ENCODE assay signal across 9 cellular contexts in genomic region chr4:146095091-146095690, GRCh38.
DNase-seq lines count a peak whose midpoint lies in the region; ATAC-seq, FAIRE-seq and TF ChIP-seq lines count a peak whose summit lies in the region.
"Had no signal": no experiment of that assay in that cellular context is flagged by ENCODE, and none has a peak within 500 bp of the region (broad histone marks: within the 10 kb centered on the region; RNA-seq: fewer than 3 reads in every experiment).

No MANE protein-coding gene starts in this region.

- no peak overlapping the region for H3K4me3 ChIP-seq in GM12878
- H3K4me3 ChIP-seq in HepG2 (replicated peaks in 1 of 3; ENCODE audit: insufficient read depth in 1 of 3, low read depth in 2 of 3, low read length in 3 of 3), result no peak overlapping the region

- H3K9ac ChIP-seq in GM12878 (ENCODE audit: control insufficient read depth, insufficient read depth, low read length), result no peak overlapping the region
- no peak overlapping the region for H3K9ac ChIP-seq in HepG2 (ENCODE audit: insufficient read depth, low read depth, low read length)

- CTCF ChIA-PET in GM12878 (lab: Yijun Ruan, JAX), result interaction anchor here (0.6 to 3.5 kb wide), 66 partner anchors 9 to 1004 kb away, joined by 3 to 26 read pairs (median 5); partner anchors contain the start of gene ZNF827
- CTCF ChIA-PET in HepG2 (lab: Yijun Ruan, JAX; ENCODE audit: low intra/inter-chr PET ratio, low total read pairs), result interaction anchor here (1.2 to 1.6 kb wide), 2 partner anchors 821 to 1002 kb away, joined by 4 to 6 read pairs; no protein-coding TSS in a partner anchor

- TF ChIP-seq EP300 in GM12878 (IDR thresholded peaks at IDR 0.05; ENCODE audit: borderline replicate concordance in 1 of 2, control insufficient read depth in 1 of 2, low read depth in 2 of 2, low read length in 2 of 2), result no peak
- TF ChIP-seq EP300 in HepG2 (IDR thresholded peaks at IDR 0.05; ENCODE audit: low read depth in 2 of 2, low read length in 2 of 2), result no peak
- TF ChIP-seq EP300 in HepG2 (CRISPR knock-in tag; IDR thresholded peaks at IDR 0.05; ENCODE audit: borderline replicate concordance), result no peak

- H3K27me3 ChIP-seq in GM12878 (replicated peaks in 1 of 2; ENCODE audit: control insufficient read depth in 2 of 2, insufficient read depth in 2 of 2, low read length in 1 of 2), result no peaks in the 10 kb centered on the region
- 0 out of 5 replicates have a peak, but pooled peaks cover 0 to 2% of the 10 kb centered on the region in 2 experiments for H3K27me3 ChIP-seq in HepG2 (ENCODE audit: control insufficient read depth in 1 of 2, insufficient read depth in 2 of 2, low read length in 2 of 2)

- H3K9me3 ChIP-seq in GM12878 (replicated peaks; ENCODE audit: control insufficient read depth, insufficient read depth, low read length) (peaks cover 2% of the 10 kb centered on the region; the same call in 2 of the 3 replicates), HepG2 (ENCODE audit: low read length) (no peaks in the 10 kb centered on the region)

- RAD21 ChIA-PET in GM12878 (lab: Charles Lee; ENCODE audit: unreplicated experiment), result interaction anchor here (0.6 to 2.3 kb wide), 25 partner anchors 9 to 1002 kb away, joined by 3 to 9 read pairs (median 3); no protein-coding TSS in a partner anchor

- TF ChIP-seq RAD21 in GM12878 (IDR thresholded peaks at IDR 0.05; ENCODE audit: insufficient read depth, low read depth, low read length) (peak; percentile 73), HepG2 (CRISPR knock-in tag; IDR thresholded peaks at IDR 0.05) (no peak)

- WGBS in GM12878 (ENCODE audit: insufficient coverage, insufficient replicate concordance, low lambda C conversion rate, missing lambda C conversion rate), result 35% methylated on average over 4 of the region's 4 CpGs
- 44% methylated on average over 4 of the region's 4 CpGs for WGBS in HepG2 (ENCODE audit: low lambda C conversion rate)

- BruUV-seq in GM12878 (replicated peaks; lab: Mats Ljungman, UMichigan), result no TSS peak
- BruUV-seq in HepG2 (replicated peaks; lab: Mats Ljungman, UMichigan), result no TSS peak

- peak; percentile 39 for DNase-seq in AG20443 (ENCODE audit: low spot score)
- DNase-seq in GM03348 (ENCODE audit: low spot score), result peak; percentile 50
- DNase-seq in NCI-H2029 (lab: John Stamatoyannopoulos, UW), result peak; percentile 0
- no peak for DNase-seq in GM12878 (ENCODE audit: low read depth, low spot score)
- DNase-seq in HepG2 (ENCODE audit: low spot score), result peak; percentile 32
- no peak for DNase-seq in GOT3 (lab: John Stamatoyannopoulos, UW)
- DNase-seq in epidermal melanocyte (ENCODE audit: insufficient read length, low spot score), result no peak

- H4K20me1 ChIP-seq in GM12878 (ENCODE audit: control insufficient read depth, insufficient read depth) (no peaks in the 10 kb centered on the region), HepG2 (ENCODE audit: insufficient read depth, low read length) (no peaks in the 10 kb centered on the region)

- H3K36me3 ChIP-seq in GM12878 (ENCODE audit: control insufficient read depth in 2 of 2, insufficient read depth in 2 of 2, low read length in 1 of 2) (no peaks in the 10 kb centered on the region), HepG2 (replicated peaks in 1 of 2; ENCODE audit: control insufficient read depth in 1 of 2, insufficient read depth in 2 of 2, low read length in 2 of 2) (no peaks in the 10 kb centered on the region)

- H3K4me2 ChIP-seq in GM12878 (ENCODE audit: control insufficient read depth, insufficient read depth) (peak overlapping the region; percentile 65), HepG2 (ENCODE audit: low read depth, low read length) (no peak overlapping the region)

- ATAC-seq in GM12878, result no peak
- no peak for ATAC-seq in HepG2
- ATAC-seq in GM18907 (IDR thresholded peaks at IDR 0.05; ENCODE audit: unreplicated experiment), result no peak
- ATAC-seq: naive thymus-derived CD4-positive, alpha-beta T cell had no signal

- TF ChIP-seq POLR2A in GM12878 (IDR thresholded peaks at IDR 0.05; ENCODE audit: low read depth, low read length) (no peak), HepG2 (IDR thresholded peaks at IDR 0.05; ENCODE audit: insufficient read depth in 1 of 2, low read depth in 2 of 2, low read length in 2 of 2) (no peak)

- SMC1A ChIA-PET in GM12878 (lab: Charles Lee; ENCODE audit: uncharacterized antibody, unreplicated experiment), result interaction anchor here (0.6 to 5.0 kb wide), 32 partner anchors 10 to 1002 kb away, joined by 3 to 26 read pairs (median 4); no protein-coding TSS in a partner anchor

- TF ChIP-seq CTCF in GM12878 (IDR thresholded peaks at IDR 0.05 in 2 of 3, conservative IDR thresholded peaks at IDR 0.05 in 1 of 3; ENCODE audit: control insufficient read depth in 2 of 3, extremely low read depth in 1 of 3, insufficient read depth in 1 of 3, low read depth in 3 of 3, low read length in 3 of 3) (peak; percentile 66 to 77 (median 77)), HepG2 (CRISPR knock-in tag; IDR thresholded peaks at IDR 0.05) (peak; percentile 65)

- in situ Hi-C loops in GM12878 (cut with MboI) (no loop called here), HepG2 (cut with HindIII; ENCODE audit: extremely low pct_ligation_motif_present, low pct_unique_long_range_greater_than_20kb) (loop anchor here (25.0 kb wide), 1 partner anchor 817 kb away; no protein-coding TSS in a partner anchor)

- POLR2A ChIA-PET in GM12878 (lab: Charles Lee) (no interaction called here), HepG2 (lab: Yijun Ruan, JAX) (no interaction called here)

- H3K27ac ChIP-seq in GM12878 (ENCODE audit: control insufficient read depth, insufficient read depth) (no peak overlapping the region; the same call in 1 of the 2 replicates), HepG2 (ENCODE audit: extremely low read length, insufficient read depth, low read length) (no peak overlapping the region)

- intact Hi-C loops in GM12878 (cut with micrococcal nuclease; ENCODE audit: unreplicated experiment), result loop anchor here (1.0 to 10.0 kb wide), 8 partner anchors 33 to 820 kb away; partner anchors contain the start of genes LSM6, SLC10A7 and ZNF827
- intact Hi-C loops in HepG2 (cut with micrococcal nuclease; ENCODE audit: unreplicated experiment), result loop anchor here (1.0 to 10.0 kb wide), 4 partner anchors 142 to 1000 kb away; no protein-coding TSS in a partner anchor

- FAIRE-seq in GM12878 (lab: Jason Lieb, UNC) (no peak), HepG2 (lab: Jason Lieb, UNC) (peak; percentile 80)

- peak overlapping the region; percentile 54 for H2AFZ ChIP-seq in GM12878 (ENCODE audit: control insufficient read depth, low read depth, low read length)
- no peak overlapping the region for H2AFZ ChIP-seq in HepG2 (ENCODE audit: low read length)

- peaks cover 42% of the 10 kb centered on the region for H3K4me1 ChIP-seq in GM12878 (ENCODE audit: control insufficient read depth, insufficient read depth, low read length)
- H3K4me1 ChIP-seq in HepG2 (ENCODE audit: insufficient read depth, low read length), result no peaks in the 10 kb centered on the region

- no peaks in the 10 kb centered on the region for H3K79me2 ChIP-seq in GM12878 (ENCODE audit: control insufficient read depth, insufficient read depth, low read length)
- no peaks in the 10 kb centered on the region for H3K79me2 ChIP-seq in HepG2 (ENCODE audit: insufficient read depth, low read length)

TF ChIP-seq in GM12878, 131 proteins besides CTCF, POLR2A, EP300 and RAD21 (continues in another document):
- 0 out of 2 replicates have a peak, but pooled peaks have one; percentile 23 for TF ChIP-seq NFIC (IDR thresholded peaks at IDR 0.05; ENCODE audit: low read depth, low read length)
- no peak for TF ChIP-seq HDGF (IDR thresholded peaks at IDR 0.05)
- TF ChIP-seq FOXK2 (IDR thresholded peaks at IDR 0.05), result no peak
- no peak for TF ChIP-seq RCOR1 (conservative IDR thresholded peaks at IDR 0.05; ENCODE audit: low read depth, low read length)
- TF ChIP-seq NR2C2 (IDR thresholded peaks at IDR 0.05; ENCODE audit: borderline replicate concordance, control insufficient read depth, insufficient read length, low read depth), result no peak

TF ChIP-seq in HepG2, 621 proteins besides CTCF, POLR2A, EP300 and RAD21:
- TF ChIP-seq STAG1 (CRISPR knock-in tag; IDR thresholded peaks at IDR 0.05) (peak; percentile 52), ZMAT5 (CRISPR knock-in tag; IDR thresholded peaks at IDR 0.05; ENCODE audit: borderline replicate concordance, low read depth) (no peak), MIXL1 (CRISPR knock-in tag; IDR thresholded peaks at IDR 0.05) (peak; percentile 43; the same call in 1 of the 2 replicates), SMC3 (IDR thresholded peaks at IDR 0.05; ENCODE audit: low read length) (peak; percentile 36)

Comparison
In these comparisons a context has a peak if more than half of its experiments do, and no peak if none do; other contexts are left out.
1. DNase-seq: peak in AG20443 (single experiment), GM03348 (single experiment), NCI-H2029 (single experiment) and HepG2 (single experiment); none in GM12878 (single experiment), GOT3 (single experiment) and epidermal melanocyte (single experiment).